ENCODE assay signal across 8 cellular contexts in genomic region chr9:76756273-76756650, GRCh38. TPM values are rescaled to one million over a fixed set of nuclear protein-coding genes. Genes with fewer than 3 reads are reported as not detected.
DNase-seq lines count a peak whose midpoint lies in the region; ATAC-seq and TF ChIP-seq lines count a peak whose summit lies in the region.

No MANE protein-coding gene starts in this region.

- no peak overlapping the region for H3K27ac Mint-ChIP-seq in immature natural killer cell

- in situ Hi-C loops in GM13976 (cut with MboI; ENCODE audit: low sequenced_read_pairs, unreplicated experiment), result no loop called here

- H3K27me3 Mint-ChIP-seq in immature natural killer cell (ENCODE audit: low read depth in 3 of 3), result peaks cover 0 to 5% (median 3%) of the 10 kb centered on the region in 3 donors

- peak; percentile 14 for ATAC-seq in GM19351 (IDR thresholded peaks at IDR 0.05; ENCODE audit: unreplicated experiment)

- H3K4me3 Mint-ChIP-seq in immature natural killer cell, result no peak overlapping the region

- no peaks in the 10 kb centered on the region for H3K36me3 Mint-ChIP-seq in immature natural killer cell

- H3K4me1 Mint-ChIP-seq in immature natural killer cell, result no peaks in the 10 kb centered on the region

- TF ChIP-seq CTCF in AG09319 (IDR thresholded peaks at IDR 0.05; ENCODE audit: low read depth, low read length), result peak; percentile 21
- TF ChIP-seq CTCF in LNCaP clone FGC (IDR thresholded peaks at IDR 0.05; ENCODE audit: control insufficient read depth, extremely low read depth, insufficient read depth), result peak; percentile 42
- TF ChIP-seq CTCF in GM13976 (IDR thresholded peaks at IDR 0.05; ENCODE audit: borderline replicate concordance, control extremely low read depth, extremely low read depth, insufficient read depth, missing control alignments), result no peak

- no peak overlapping the region for H3K4me3 ChIP-seq in LNCaP clone FGC (ENCODE audit: low read depth, low read length)

- DNase-seq in AG09319 (ENCODE audit: extremely low read depth, low read depth) (no peak), LNCaP clone FGC (ENCODE audit: low read depth) (no peak), SW480 (ENCODE audit: low spot score) (peak; percentile 12), kidney tubule cell (ENCODE audit: low spot score) (peak; percentile 44), immature natural killer cell (no peak), GM13976 (ENCODE audit: low spot score) (no peak)
- DNase-seq in central memory CD4-positive, alpha-beta T cell, result no peak

- no peaks in the 10 kb centered on the region for H3K9me3 Mint-ChIP-seq in immature natural killer cell

RNA-seq across cellular contexts. Expression of gene PCA3, which starts 8.0 kb away (rescaled TPM):
- polyA plus RNA-seq in immature natural killer cell, result not detected

Comparison
In these comparisons a context has a peak if more than half of its experiments do, and no peak if none do; other contexts are left out.
1. DNase-seq: peak in SW480 (single experiment) and kidney tubule cell (single experiment); none in AG09319 (single experiment), LNCaP clone FGC (single experiment), central memory CD4-positive, alpha-beta T cell (single experiment), immature natural killer cell (0 of 3) and GM13976 (single experiment).